Comparison of ENCODE assay signal across 21 cellular contexts in the genomic region with DNA sequence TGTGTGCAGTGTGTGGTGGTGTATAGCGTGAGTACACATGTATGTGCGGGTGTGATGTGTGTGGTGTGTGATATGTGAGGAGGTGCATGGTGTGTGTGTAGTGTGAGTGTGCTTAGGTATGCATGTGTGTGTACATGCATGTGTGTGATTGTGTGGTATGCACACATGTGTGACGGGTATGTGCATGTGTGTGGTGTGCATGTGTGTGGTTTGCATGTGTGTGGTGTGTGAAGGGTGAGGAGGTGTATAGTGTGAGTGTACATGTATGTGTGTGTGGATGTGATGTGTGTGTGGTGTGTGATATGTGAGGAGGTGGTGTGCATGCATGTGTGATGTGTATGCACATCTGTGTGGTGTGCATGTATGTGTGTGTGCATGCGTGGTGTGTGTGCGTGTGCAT.
DNase-seq lines count a peak whose midpoint lies in the region; ATAC-seq, FAIRE-seq and TF ChIP-seq lines count a peak whose summit lies in the region.
"Had no signal": no experiment of that assay in that cellular context is flagged by ENCODE, and none has a peak within 500 bp of the region (broad histone marks: within the 10 kb centered on the region; RNA-seq: fewer than 3 reads in every experiment).

No MANE protein-coding gene starts in this region.

- TF ChIP-seq EP300 in HepG2 (IDR thresholded peaks at IDR 0.05; ENCODE audit: low read depth in 2 of 2, low read length in 2 of 2) (no peak), HepG2 (CRISPR knock-in tag; IDR thresholded peaks at IDR 0.05; ENCODE audit: borderline replicate concordance) (no peak)

- H3K36me3 ChIP-seq in HepG2 (replicated peaks in 1 of 2; ENCODE audit: control insufficient read depth in 1 of 2, insufficient read depth in 2 of 2, low read length in 2 of 2) (no peaks in the 10 kb centered on the region), right lobe of liver (no peaks in the 10 kb centered on the region), mesenchymal stem cell (ENCODE audit: control insufficient read depth in 1 of 2, insufficient read depth in 2 of 2, low read depth in 1 of 2, low read length in 2 of 2) (no peaks in the 10 kb centered on the region), mesendoderm (ENCODE audit: control insufficient read depth, insufficient read depth, low read length) (no peaks in the 10 kb centered on the region)

- no peak for TF ChIP-seq RAD21 in HepG2 (CRISPR knock-in tag; IDR thresholded peaks at IDR 0.05)

- H3K4me1 ChIP-seq in HepG2 (ENCODE audit: insufficient read depth, low read length) (no peaks in the 10 kb centered on the region), right lobe of liver (peaks cover 0 to 3% (median 0%) of the 10 kb centered on the region in 4 donors), mesenchymal stem cell (ENCODE audit: control insufficient read depth, insufficient read depth, low read depth, low read length) (no peaks in the 10 kb centered on the region), mesendoderm (ENCODE audit: control insufficient read depth, low read depth, low read length) (no peaks in the 10 kb centered on the region)
- H3K4me1 ChIP-seq: A549, Caco-2 had no signal

- H3K14ac ChIP-seq in mesenchymal stem cell (ENCODE audit: low read length in 2 of 2), result peak overlapping the region in 1 of 2 experiments; percentile 39

- TF ChIP-seq CTCF in HepG2 (CRISPR knock-in tag; IDR thresholded peaks at IDR 0.05) (no peak), right lobe of liver (IDR thresholded peaks at IDR 0.05) (no peak)

- H3K4me3 ChIP-seq in HepG2 (replicated peaks in 1 of 3; ENCODE audit: insufficient read depth in 1 of 3, low read depth in 2 of 3, low read length in 3 of 3) (no peak overlapping the region), right lobe of liver (no peak overlapping the region), mesenchymal stem cell (ENCODE audit: insufficient read depth in 1 of 2, low read depth in 1 of 2, low read length in 2 of 2) (no peak overlapping the region), mesendoderm (ENCODE audit: low read length) (no peak overlapping the region)
- H3K4me3 ChIP-seq: A549, GM23338 had no signal

- ATAC-seq in HepG2 (no peak), right lobe of liver (no peak), GM19463 (IDR thresholded peaks at IDR 0.05; ENCODE audit: unreplicated experiment) (no peak)
- peak; percentile 24 for ATAC-seq in stimulated activated effector memory CD8-positive, alpha-beta T cell treated with anti-CD3 and anti-CD28 coated beads, Interleukin-12 subunit alpha, Interleukin-12 subunit beta, amount 100 ng/mL, for 72 hours
- ATAC-seq: A549, GM23338, HCT116 had no signal

- in situ Hi-C loops in HepG2 (cut with HindIII; ENCODE audit: extremely low pct_ligation_motif_present, low pct_unique_long_range_greater_than_20kb), result no loop called here

- BruUV-seq in HepG2 (replicated peaks; lab: Mats Ljungman, UMichigan), result no TSS peak

- H2AK5ac ChIP-seq in mesenchymal stem cell (ENCODE audit: low read length, severe bottlenecking) (no peak overlapping the region), mesendoderm (ENCODE audit: low read length) (no peak overlapping the region)

- H3K27ac Mint-ChIP-seq in stimulated activated effector memory CD8-positive, alpha-beta T cell treated with anti-CD3 and anti-CD28 coated beads, Interleukin-12 subunit alpha, Interleukin-12 subunit beta, amount 100 ng/mL, for 72 hours, result no peak overlapping the region
- H3K27ac Mint-ChIP-seq: CD4-positive, alpha-beta T cell; GM23338; HFFc6 had no signal

- no peaks in the 10 kb centered on the region for H3K9me3 Mint-ChIP-seq in stimulated activated effector memory CD8-positive, alpha-beta T cell treated with anti-CD3 and anti-CD28 coated beads, Interleukin-12 subunit alpha, Interleukin-12 subunit beta, amount 100 ng/mL, for 72 hours
- H3K9me3 Mint-ChIP-seq: CD4-positive, alpha-beta T cell had no signal

- H2BK5ac ChIP-seq in mesenchymal stem cell (ENCODE audit: low read depth, low read length, poor library complexity, severe bottlenecking), result no peak overlapping the region
- H2BK5ac ChIP-seq in mesendoderm (ENCODE audit: low read length), result no peak overlapping the region

- H2BK15ac ChIP-seq in mesenchymal stem cell (ENCODE audit: low read depth, poor library complexity, severe bottlenecking) (no peak overlapping the region), mesendoderm (replicated peaks; ENCODE audit: low read depth) (no peak overlapping the region)

- no peaks in the 10 kb centered on the region for H3K36me3 Mint-ChIP-seq in stimulated activated effector memory CD8-positive, alpha-beta T cell treated with anti-CD3 and anti-CD28 coated beads, Interleukin-12 subunit alpha, Interleukin-12 subunit beta, amount 100 ng/mL, for 72 hours

- no peak overlapping the region for H3K23ac ChIP-seq in mesenchymal stem cell (ENCODE audit: low read length in 2 of 2)
- no peak overlapping the region for H3K23ac ChIP-seq in mesendoderm (ENCODE audit: low read length)

- no peak overlapping the region for H4K8ac ChIP-seq in mesenchymal stem cell (ENCODE audit: low read length)
- H4K8ac ChIP-seq in mesendoderm (ENCODE audit: low read depth, low read length), result no peak overlapping the region

- H3K4me2 ChIP-seq in HepG2 (ENCODE audit: low read depth, low read length) (no peak overlapping the region), mesenchymal stem cell (ENCODE audit: low read length, poor library complexity, severe bottlenecking) (no peak overlapping the region), mesendoderm (ENCODE audit: low read length) (no peak overlapping the region)
- H3K4me2 ChIP-seq: A549, GM23338 had no signal

- no peaks in the 10 kb centered on the region for H4K20me1 ChIP-seq in HepG2 (ENCODE audit: insufficient read depth, low read length)

- FAIRE-seq in HepG2 (lab: Jason Lieb, UNC), result no peak
- FAIRE-seq: A549, D721Med, G401.6, GM12892, GM18507 had no signal

- no peak overlapping the region for H3K4me3 Mint-ChIP-seq in stimulated activated effector memory CD8-positive, alpha-beta T cell treated with anti-CD3 and anti-CD28 coated beads, Interleukin-12 subunit alpha, Interleukin-12 subunit beta, amount 100 ng/mL, for 72 hours
- H3K4me3 Mint-ChIP-seq: CD4-positive, alpha-beta T cell; GM23338; HFFc6 had no signal

- H2BK120ac ChIP-seq in mesenchymal stem cell (ENCODE audit: low read depth, low read length), result no peak overlapping the region
- no peak overlapping the region for H2BK120ac ChIP-seq in mesendoderm (ENCODE audit: low read depth, low read length)

- DNase-seq in HepG2 (ENCODE audit: low spot score) (no peak), right lobe of liver (no peak), mesenchymal stem cell (no peak), mesendoderm (no peak), SKM-1 treated with dmso at 0.1 percent for 144 hours (lab: John Stamatoyannopoulos, UW; ENCODE audit: unreplicated experiment) (no peak)
- DNase-seq in stimulated activated effector memory CD8-positive, alpha-beta T cell treated with anti-CD3 and anti-CD28 coated beads, Interleukin-12 subunit alpha, Interleukin-12 subunit beta, amount 100 ng/mL, for 72 hours (ENCODE audit: low spot score in 2 of 2), result no peak
- DNase-seq: AML-193; Caco-2; CD4-positive, alpha-beta T cell; H7; HFFc6 had no signal

- no peak overlapping the region for H3K9ac ChIP-seq in HepG2 (ENCODE audit: insufficient read depth, low read depth, low read length)
- H3K9ac ChIP-seq in mesenchymal stem cell (ENCODE audit: low read length), result no peak overlapping the region
- H3K9ac ChIP-seq in mesendoderm (ENCODE audit: low read length), result no peak overlapping the region

- POLR2A ChIA-PET in HepG2 (lab: Yijun Ruan, JAX), result no interaction called here

- no peak overlapping the region for H4K5ac ChIP-seq in mesendoderm (ENCODE audit: low read length)

- 44% methylated on average over 5 of the region's 5 CpGs for WGBS in HepG2 (ENCODE audit: low lambda C conversion rate)
- WGBS in right lobe of liver (ENCODE audit: insufficient coverage, low coverage, low lambda C conversion rate, missing lambda C conversion rate), result 81% methylated on average over 3 of the region's 5 CpGs
- 94% methylated on average over 3 of the region's 5 CpGs for WGBS in mesenchymal stem cell
- WGBS in mesendoderm (ENCODE audit: extremely low coverage, insufficient coverage, low lambda C conversion rate), result 94% methylated on average over 2 of the region's 5 CpGs

- H3K27ac ChIP-seq in HepG2 (ENCODE audit: extremely low read length, insufficient read depth, low read length), result no peak overlapping the region
- H3K27ac ChIP-seq in right lobe of liver, result no peak overlapping the region
- no peak overlapping the region for H3K27ac ChIP-seq in mesenchymal stem cell (ENCODE audit: low read length, poor library complexity, severe bottlenecking)
- no peak overlapping the region for H3K27ac ChIP-seq in mesendoderm (ENCODE audit: low read depth, low read length)
- H3K27ac ChIP-seq: 22Rv1, A549, C4-2B had no signal

- H3K27me3 ChIP-seq in HepG2 (ENCODE audit: control insufficient read depth in 1 of 2, insufficient read depth in 2 of 2, low read length in 2 of 2) (peaks cover 0 to 34% of the 10 kb centered on the region in 2 experiments; a peak in 2 of 5 replicates), right lobe of liver (no peaks in the 10 kb centered on the region), mesenchymal stem cell (ENCODE audit: control insufficient read depth in 1 of 2, insufficient read depth in 1 of 2, low read length in 2 of 2) (no peaks in the 10 kb centered on the region), mesendoderm (ENCODE audit: insufficient read depth, low read length, poor library complexity) (no peaks in the 10 kb centered on the region)

- H3K4ac ChIP-seq in mesenchymal stem cell (ENCODE audit: low read depth in 1 of 2, low read length in 2 of 2) (no peak overlapping the region), mesendoderm (ENCODE audit: low read depth, low read length) (no peak overlapping the region)

- H2AFZ ChIP-seq in HepG2 (ENCODE audit: low read length) (no peak overlapping the region), mesenchymal stem cell (ENCODE audit: low read depth, low read length) (no peak overlapping the region)
- H2AFZ ChIP-seq: GM23338 had no signal

- no peak overlapping the region for H2BK12ac ChIP-seq in mesenchymal stem cell (ENCODE audit: low read length in 2 of 2)

- H3K9me3 ChIP-seq in HepG2 (ENCODE audit: low read length), result no peaks in the 10 kb centered on the region
- no peaks in the 10 kb centered on the region for H3K9me3 ChIP-seq in right lobe of liver
- no peaks in the 10 kb centered on the region for H3K9me3 ChIP-seq in mesenchymal stem cell (ENCODE audit: control insufficient read depth, low read length)
- H3K9me3 ChIP-seq: Caco-2 had no signal

- TF ChIP-seq POLR2A in HepG2 (IDR thresholded peaks at IDR 0.05; ENCODE audit: insufficient read depth in 1 of 2, low read depth in 2 of 2, low read length in 2 of 2) (no peak), right lobe of liver (IDR thresholded peaks at IDR 0.05) (no peak)

- H3K4me1 Mint-ChIP-seq in stimulated activated effector memory CD8-positive, alpha-beta T cell treated with anti-CD3 and anti-CD28 coated beads, Interleukin-12 subunit alpha, Interleukin-12 subunit beta, amount 100 ng/mL, for 72 hours, result no peaks in the 10 kb centered on the region

- H3K79me1 ChIP-seq in mesenchymal stem cell (replicated peaks; ENCODE audit: low read length, poor library complexity, severe bottlenecking) (no peaks in the 10 kb centered on the region), mesendoderm (ENCODE audit: low read length) (no peaks in the 10 kb centered on the region)

- no peak overlapping the region for H3K56ac ChIP-seq in mesendoderm (ENCODE audit: low read length)

- CTCF ChIA-PET in HepG2 (lab: Yijun Ruan, JAX; ENCODE audit: low intra/inter-chr PET ratio, low total read pairs), result no interaction called here

- no peaks in the 10 kb centered on the region for H3K79me2 ChIP-seq in HepG2 (ENCODE audit: insufficient read depth, low read length)
- no peaks in the 10 kb centered on the region for H3K79me2 ChIP-seq in mesendoderm (ENCODE audit: control insufficient read depth, insufficient read depth, low read length)

- intact Hi-C loops in HepG2 (cut with micrococcal nuclease; ENCODE audit: unreplicated experiment) (no loop called here), right lobe of liver (cut with DNase I) (no loop called here)

- H4K91ac ChIP-seq in mesenchymal stem cell (ENCODE audit: low read length), result peak overlapping the region; percentile 3

- H3K18ac ChIP-seq in mesenchymal stem cell (ENCODE audit: low read depth in 1 of 2, low read length in 2 of 2) (no peak overlapping the region), mesendoderm (ENCODE audit: low read length) (no peak overlapping the region)
